Comparison of ENCODE assay signal across 8 cellular contexts in genomic region chr22:17158568-17159503, GRCh38. TPM values are rescaled to one million over a fixed set of nuclear protein-coding genes. Genes with fewer than 3 reads are reported as not detected.
DNase-seq lines count a peak whose midpoint lies in the region; ATAC-seq, FAIRE-seq and TF ChIP-seq lines count a peak whose summit lies in the region.

Gene HDHD5 (minus strand): TSS chr22:17159277. CDS start chr22:17159251, 26 bp downstream.

- intact Hi-C loops in CD8-positive, alpha-beta T cell (cut with DNase I, micrococcal nuclease), result loop anchor here (1.0 to 5.0 kb wide), 7 partner anchors 12 to 918 kb away; partner anchors contain the start of genes IL17RA (in 2 of the 2), ADA2 (in 1 of the 2), ATP6V1E1 (in 1 of the 2) and BCL2L13 (in 1 of the 2)

- 1 to 2% methylated on average over 42 to 114 of the region's 114 CpGs for WGBS in endodermal cell (ENCODE audit: insufficient coverage in 1 of 2, insufficient read length in 1 of 2), 2 experiments
- WGBS in mesodermal cell (ENCODE audit: insufficient coverage in 2 of 2), 2 experiments, result 1 to 2% methylated on average over 82 to 107 of the region's 114 CpGs

- peak within 1 kb of the TSS; percentile 47 for H3K9ac ChIP-seq in endodermal cell (ENCODE audit: extremely low read depth, low read length, poor library complexity, severe bottlenecking)

- H3K27ac Mint-ChIP-seq in CD8-positive, alpha-beta T cell, result peak within 1 kb of the TSS; percentile 55
- peak within 1 kb of the TSS; percentile 48 for H3K27ac Mint-ChIP-seq in endodermal cell

- H3K27ac ChIP-seq in CD8-positive, alpha-beta T cell (ENCODE audit: low read depth, low read length), result peak within 1 kb of the TSS; percentile 64
- H3K27ac ChIP-seq in endodermal cell (ENCODE audit: low read depth, low read length) (peak within 1 kb of the TSS; percentile 67), mesodermal cell (ENCODE audit: low read depth, low read length, severe bottlenecking) (peak within 1 kb of the TSS; percentile 83)

- DNase-seq in CD8-positive, alpha-beta T cell, result peak; percentile 78 to 93 (median 89)
- DNase-seq in HTR-8/SVneo (ENCODE audit: insufficient read length, low spot score), result peak; percentile 87
- DNase-seq in NOMO-1 treated with dmso at 0.1 percent for 144 hours (lab: John Stamatoyannopoulos, UW; ENCODE audit: unreplicated experiment), result peak; percentile 70
- peak; percentile 75 for DNase-seq in activated CD8-positive, alpha-beta memory T cell treated with anti-CD3 and anti-CD28 coated beads, Interleukin-2, amount 50 U/mL, for 24 hours (ENCODE audit: extremely low read depth)
- DNase-seq in endodermal cell, result peak; percentile 96
- peak; percentile 86 for DNase-seq in stimulated activated CD8-positive, alpha-beta memory T cell treated with anti-CD3 and anti-CD28 coated beads, Interleukin-15, amount 100 ng/mL, for 1 hour (ENCODE audit: low read depth)

- peak within 1 kb of the TSS; percentile 80 for H3K4me3 ChIP-seq in CD8-positive, alpha-beta T cell (ENCODE audit: low read depth, low read length)
- H3K4me3 ChIP-seq in endodermal cell (ENCODE audit: low read length), result peak within 1 kb of the TSS; percentile 86
- H3K4me3 ChIP-seq in mesodermal cell (ENCODE audit: extremely low read depth, insufficient read depth, low read length, poor library complexity, severe bottlenecking), result peak within 1 kb of the TSS; percentile 65

- H3K36me3 ChIP-seq in CD8-positive, alpha-beta T cell (ENCODE audit: insufficient read depth, low read length), result no peaks in the 10 kb centered on the region
- H3K36me3 ChIP-seq in endodermal cell (ENCODE audit: control insufficient read depth, insufficient read depth, low read length) (peaks cover 7% of the 10 kb centered on the region), mesodermal cell (ENCODE audit: control insufficient read depth, insufficient read depth, low read length) (no peaks in the 10 kb centered on the region)

- CTCF ChIA-PET in CD8-positive, alpha-beta T cell (lab: Charles Lee), result interaction anchor here (0.6 to 7.1 kb wide), 9 partner anchors 10 to 343 kb away, joined by 3 to 48 read pairs (median 3); no protein-coding TSS in a partner anchor

- no peaks in the 10 kb centered on the region for H3K9me3 Mint-ChIP-seq in CD8-positive, alpha-beta T cell
- H3K9me3 Mint-ChIP-seq in endodermal cell, result no peaks in the 10 kb centered on the region

- POLR2A ChIA-PET in CD8-positive, alpha-beta T cell (lab: Charles Lee), result interaction anchor here (0.6 to 2.0 kb wide), 6 partner anchors 13 to 448 kb away, joined by 3 to 11 read pairs (median 5); partner anchors contain the start of gene ADA2

- no peaks in the 10 kb centered on the region for H3K27me3 ChIP-seq in CD8-positive, alpha-beta T cell (ENCODE audit: insufficient read depth, low read length)
- no peaks in the 10 kb centered on the region for H3K27me3 ChIP-seq in endodermal cell (ENCODE audit: control insufficient read depth, insufficient read depth, low read length, poor library complexity, severe bottlenecking)

- TF ChIP-seq CTCF in CD8-positive, alpha-beta T cell (IDR thresholded peaks at IDR 0.05), result no peak
- no peak for TF ChIP-seq CTCF in endodermal cell (conservative IDR thresholded peaks at IDR 0.05)

- peaks cover 36% of the 10 kb centered on the region for H3K4me1 Mint-ChIP-seq in CD8-positive, alpha-beta T cell (ENCODE audit: low read depth)
- H3K4me1 Mint-ChIP-seq in endodermal cell, result peaks cover 8% of the 10 kb centered on the region

- no peaks in the 10 kb centered on the region for H3K9me3 ChIP-seq in CD8-positive, alpha-beta T cell (ENCODE audit: low read length)
- no peaks in the 10 kb centered on the region for H3K9me3 ChIP-seq in endodermal cell (ENCODE audit: control insufficient read depth, low read length)
- H3K9me3 ChIP-seq in mesodermal cell (ENCODE audit: control insufficient read depth, low read length), result no peaks in the 10 kb centered on the region

- H3K4me3 Mint-ChIP-seq in CD8-positive, alpha-beta T cell, result peak within 1 kb of the TSS; percentile 86
- H3K4me3 Mint-ChIP-seq in endodermal cell, result peak within 1 kb of the TSS; percentile 69

- no peaks in the 10 kb centered on the region for H3K27me3 Mint-ChIP-seq in CD8-positive, alpha-beta T cell (ENCODE audit: low read depth)
- no peaks in the 10 kb centered on the region for H3K27me3 Mint-ChIP-seq in endodermal cell (ENCODE audit: insufficient read depth)

- peaks cover 7% of the 10 kb centered on the region for H3K36me3 Mint-ChIP-seq in CD8-positive, alpha-beta T cell
- peaks cover 2% of the 10 kb centered on the region for H3K36me3 Mint-ChIP-seq in endodermal cell (ENCODE audit: low read depth)

- FAIRE-seq in HTR-8/SVneo (lab: Jason Lieb, UNC), result peak; percentile 63

- ATAC-seq in CD8-positive, alpha-beta T cell, result peak; percentile 92
- ATAC-seq in GM21360 (IDR thresholded peaks at IDR 0.05; ENCODE audit: unreplicated experiment), result peak; percentile 78

- H3K4me1 ChIP-seq in CD8-positive, alpha-beta T cell (ENCODE audit: insufficient read depth, low read length), result peaks cover 27% of the 10 kb centered on the region
- H3K4me1 ChIP-seq in endodermal cell (ENCODE audit: control insufficient read depth, insufficient read depth, low read length), result no peaks in the 10 kb centered on the region
- H3K4me1 ChIP-seq in mesodermal cell (ENCODE audit: control insufficient read depth, insufficient read depth, low read length, poor library complexity, severe bottlenecking), result no peaks in the 10 kb centered on the region

RNA-seq across cellular contexts. Expression of gene HDHD5, which starts in this region (rescaled TPM):
- 10 to 100 TPM in 1 of 2 experiments, 1 to 10 TPM in 1; 9.2 to 11.0 TPM for total RNA-seq in CD8-positive, alpha-beta T cell
- total RNA-seq in endodermal cell, result 10 to 100 TPM; 39.4 to 53.0 TPM
- polyA plus RNA-seq in endodermal cell (2013, experiment 1 of 2), result 40.5 TPM
- polyA plus RNA-seq in endodermal cell (2013, experiment 2 of 2), result 36.8 TPM
- polyA plus RNA-seq in mesodermal cell (2013, experiment 1 of 2), result 31.0 TPM
- polyA plus RNA-seq in mesodermal cell (2013, experiment 2 of 2), result 25.1 TPM

Comparison
In these comparisons a context has a peak if more than half of its experiments do, and no peak if none do; other contexts are left out.
1. Peak in every context shown above with its lines: DNase-seq, ATAC-seq, H3K4me3 ChIP-seq and H3K27ac ChIP-seq.